In the genomic region with DNA sequence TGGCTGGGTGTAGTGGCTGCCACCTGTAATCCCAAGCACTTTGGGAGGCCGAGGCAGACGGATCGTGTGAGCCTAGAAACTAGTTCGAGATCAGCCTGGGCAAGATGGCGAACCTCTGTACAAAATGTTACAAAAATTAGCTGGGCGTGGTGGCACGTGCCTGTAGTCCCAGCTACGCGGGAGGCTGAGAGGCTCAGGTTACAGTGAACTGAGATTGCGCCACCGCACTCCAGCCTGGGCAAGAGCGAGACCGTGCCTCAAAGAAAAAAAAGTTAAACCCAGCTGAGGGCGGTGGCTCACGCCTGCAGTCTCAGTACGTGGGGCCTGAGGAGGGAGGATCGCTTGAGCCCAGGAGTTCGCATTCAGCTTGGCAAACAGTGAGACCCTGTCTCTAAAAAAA, we compare ENCODE assay signal across 1 cellular context.
TF ChIP-seq lines count a peak whose summit lies in the region.

No MANE protein-coding gene starts in this region.

TF ChIP-seq in HepG2, 621 proteins besides CTCF, POLR2A, EP300 and RAD21:
- no peak for TF ChIP-seq SMARCC2 (IDR thresholded peaks at IDR 0.05)
- TF ChIP-seq BHLHE40 (IDR thresholded peaks at IDR 0.05; ENCODE audit: low read length), result 0 out of 2 replicates have a peak, but pooled peaks have one; percentile 34
- TF ChIP-seq SIX4 (CRISPR knock-in tag; IDR thresholded peaks at IDR 0.05), result peak; percentile 51; the same call in 1 of the 2 replicates
- no peak for TF ChIP-seq FOXJ3 (CRISPR knock-in tag; IDR thresholded peaks at IDR 0.05; ENCODE audit: borderline replicate concordance)
